9 cellular contexts compared by ENCODE assay signal in the genomic region with DNA sequence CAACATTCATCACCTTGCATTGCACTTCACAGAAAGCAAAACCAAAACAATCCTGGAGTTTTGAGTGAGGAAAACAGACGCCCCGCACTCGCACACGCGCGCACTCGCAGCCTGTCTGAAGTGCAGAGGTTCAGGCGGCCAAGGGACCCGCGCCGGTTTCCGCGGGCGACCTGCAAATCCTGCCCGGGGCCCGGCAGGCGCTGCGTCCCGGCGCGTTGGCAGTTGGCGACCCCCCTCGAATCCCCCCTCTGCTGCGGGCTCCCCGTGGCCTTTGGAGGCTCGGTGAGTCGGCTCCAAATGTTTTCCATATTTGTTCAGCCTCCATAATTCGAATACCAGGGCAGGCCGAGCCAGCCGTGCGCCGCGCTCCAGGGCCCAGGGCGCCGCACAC. TPM values are rescaled to one million over a fixed set of nuclear protein-coding genes. Genes with fewer than 3 reads are reported as not detected.
DNase-seq lines count a peak whose midpoint lies in the region; ATAC-seq, FAIRE-seq and TF ChIP-seq lines count a peak whose summit lies in the region.
"Had no signal": no experiment of that assay in that cellular context is flagged by ENCODE, and none has a peak within 500 bp of the region (broad histone marks: within the 10 kb centered on the region; RNA-seq: fewer than 3 reads in every experiment).

A gene with protein sequence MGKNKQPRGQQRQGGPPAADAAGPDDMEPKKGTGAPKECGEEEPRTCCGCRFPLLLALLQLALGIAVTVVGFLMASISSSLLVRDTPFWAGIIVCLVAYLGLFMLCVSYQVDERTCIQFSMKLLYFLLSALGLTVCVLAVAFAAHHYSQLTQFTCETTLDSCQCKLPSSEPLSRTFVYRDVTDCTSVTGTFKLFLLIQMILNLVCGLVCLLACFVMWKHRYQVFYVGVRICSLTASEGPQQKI (plus strand): TSS at position 324 of the 391 bp plus-strand sequence. CDS start 100 bp downstream, outside the sequence.

- H3K36me3 ChIP-seq in endothelial cell of umbilical vein (ENCODE audit: control insufficient read depth in 2 of 2, extremely low read depth in 1 of 2, insufficient read depth in 2 of 2, low read length in 2 of 2): no peaks in the 10 kb centered on the region
- no peaks in the 10 kb centered on the region for H3K36me3 ChIP-seq in mesenchymal stem cell (ENCODE audit: control insufficient read depth in 1 of 2, insufficient read depth in 2 of 2, low read depth in 1 of 2, low read length in 2 of 2)
- no peaks in the 10 kb centered on the region for H3K36me3 ChIP-seq in suprapubic skin

- TF ChIP-seq EP300 in suprapubic skin (IDR thresholded peaks at IDR 0.05): no peak

- no peaks in the 10 kb centered on the region for H4K20me1 ChIP-seq in endothelial cell of umbilical vein (replicated peaks; ENCODE audit: control insufficient read depth, extremely low read depth, insufficient read depth, low read length)

- intact Hi-C loops in endothelial cell of umbilical vein (cut with micrococcal nuclease): loop anchor here (5.0 kb wide), 1 partner anchor 73 kb away; no protein-coding TSS in a partner anchor

- peak within 1 kb of the TSS; percentile 37 for H2BK120ac ChIP-seq in mesenchymal stem cell (ENCODE audit: low read depth, low read length)

- H2BK5ac ChIP-seq in mesenchymal stem cell (ENCODE audit: low read depth, low read length, poor library complexity, severe bottlenecking): no peak within 1 kb of the TSS

- H3K14ac ChIP-seq in mesenchymal stem cell (ENCODE audit: low read length in 2 of 2): peak within 1 kb of the TSS in 1 of 2 experiments; percentile 77

- peak within 1 kb of the TSS; percentile 66 to 87 for H3K4ac ChIP-seq in mesenchymal stem cell (ENCODE audit: low read depth in 1 of 2, low read length in 2 of 2)

- TF ChIP-seq POLR2A in H54 (IDR thresholded peaks at IDR 0.05; ENCODE audit: low read depth, low read length) (no peak), endothelial cell of umbilical vein (IDR thresholded peaks at IDR 0.05; ENCODE audit: low read depth, low read length) (no peak), suprapubic skin (IDR thresholded peaks at IDR 0.05) (no peak)

- DNase-seq in EH (ENCODE audit: low read depth) (peak; percentile 79), H54 (ENCODE audit: insufficient read length, low spot score) (peak; percentile 9), RPMI8226 (peak; percentile 22), endothelial cell of umbilical vein (ENCODE audit: low read depth, low spot score) (peak; percentile 46), mesenchymal stem cell (peak; percentile 44), suprapubic skin (ENCODE audit: low spot score in 2 of 2) (peak; percentile 80 to 86)
- no peak for DNase-seq in stimulated activated naive CD4-positive, alpha-beta T cell treated with Interleukin-2 at 50 U/mL for 16 hours (lab: John Stamatoyannopoulos, UW)

- no peaks in the 10 kb centered on the region for H3K9me1 ChIP-seq in endothelial cell of umbilical vein (replicated peaks; ENCODE audit: control insufficient read depth, extremely low read depth, insufficient read depth, low read length)

- BruUV-seq in endothelial cell of umbilical vein (replicated peaks; lab: Mats Ljungman, UMichigan): no TSS peak

- peak within 1 kb of the TSS; percentile 89 to 94 for H3K18ac ChIP-seq in mesenchymal stem cell (ENCODE audit: low read depth in 1 of 2, low read length in 2 of 2)

- H3K4me1 ChIP-seq in endothelial cell of umbilical vein (ENCODE audit: control insufficient read depth, extremely low read depth, insufficient read depth, low read length) (peaks cover 4% of the 10 kb centered on the region), mesenchymal stem cell (ENCODE audit: control insufficient read depth, insufficient read depth, low read depth, low read length) (peaks cover 3% of the 10 kb centered on the region), suprapubic skin (peaks cover 35% of the 10 kb centered on the region)

- no peaks in the 10 kb centered on the region for H3K79me1 ChIP-seq in mesenchymal stem cell (replicated peaks; ENCODE audit: low read length, poor library complexity, severe bottlenecking)

- TF ChIP-seq CTCF in endothelial cell of umbilical vein (IDR thresholded peaks at IDR 0.05; ENCODE audit: extremely low read depth in 1 of 2, insufficient read depth in 1 of 2, low read depth in 1 of 2, low read length in 2 of 2): no peak
- no peak for TF ChIP-seq CTCF in suprapubic skin (IDR thresholded peaks at IDR 0.05)

- H3K4me3 ChIP-seq in endothelial cell of umbilical vein (replicated peaks in 1 of 3; ENCODE audit: insufficient read depth in 1 of 3, low read depth in 1 of 3, low read length in 3 of 3) (peak within 1 kb of the TSS; percentile 0 to 59 (median 48)), mesenchymal stem cell (ENCODE audit: insufficient read depth in 1 of 2, low read depth in 1 of 2, low read length in 2 of 2) (peak within 1 kb of the TSS; percentile 73 to 83), suprapubic skin (peak within 1 kb of the TSS; percentile 74)

- no peak within 1 kb of the TSS for H2AK5ac ChIP-seq in mesenchymal stem cell (ENCODE audit: low read length, severe bottlenecking)

- H3K4me2 ChIP-seq in endothelial cell of umbilical vein (ENCODE audit: insufficient read depth, low read length) (peak within 1 kb of the TSS; percentile 56), mesenchymal stem cell (ENCODE audit: low read length, poor library complexity, severe bottlenecking) (peak within 1 kb of the TSS; percentile 29)

- H3K9ac ChIP-seq in endothelial cell of umbilical vein (replicated peaks; ENCODE audit: extremely low read depth, insufficient read depth, low read length): peak within 1 kb of the TSS; percentile 7
- H3K9ac ChIP-seq in mesenchymal stem cell (ENCODE audit: low read length): peak within 1 kb of the TSS; percentile 88

- dilution Hi-C loops in endothelial cell of umbilical vein (cut with MboI; ENCODE audit: extremely low pct_ligation_motif_present, low sequenced_read_pairs): no loop called here

- CTCF ChIA-PET in endothelial cell of umbilical vein (lab: Charles Lee): interaction anchor here (1.2 to 2.5 kb wide), 3 partner anchors 17 to 76 kb away, joined by 3 to 12 read pairs (median 8); no protein-coding TSS in a partner anchor

- no peak within 1 kb of the TSS for H3K27ac ChIP-seq in endothelial cell of umbilical vein (ENCODE audit: insufficient read depth, low read depth, low read length)
- peak within 1 kb of the TSS; percentile 39 for H3K27ac ChIP-seq in mesenchymal stem cell (ENCODE audit: low read length, poor library complexity, severe bottlenecking)
- peak within 1 kb of the TSS; percentile 87 for H3K27ac ChIP-seq in suprapubic skin

- H3K79me2 ChIP-seq in endothelial cell of umbilical vein (ENCODE audit: control insufficient read depth, insufficient read depth, low read length): no peaks in the 10 kb centered on the region

- ATAC-seq in HG03469 (IDR thresholded peaks at IDR 0.05; ENCODE audit: unreplicated experiment): no peak

- no peak for FAIRE-seq in H54 (lab: Jason Lieb, UNC)
- peak; percentile 8 for FAIRE-seq in endothelial cell of umbilical vein (lab: Jason Lieb, UNC)

- peak within 1 kb of the TSS; percentile 77 for H2BK15ac ChIP-seq in mesenchymal stem cell (ENCODE audit: low read depth, poor library complexity, severe bottlenecking)

- POLR2A ChIA-PET in endothelial cell of umbilical vein (lab: Charles Lee): no interaction called here

- H4K8ac ChIP-seq in mesenchymal stem cell (ENCODE audit: low read length): peak within 1 kb of the TSS; percentile 94

- 2% methylated on average over 33 of the region's 35 CpGs for WGBS in mesenchymal stem cell
- 1% methylated on average over 34 of the region's 35 CpGs for WGBS in suprapubic skin

- H4K91ac ChIP-seq in mesenchymal stem cell (ENCODE audit: low read length): peak within 1 kb of the TSS; percentile 85

- H3K23ac ChIP-seq in mesenchymal stem cell (ENCODE audit: low read length in 2 of 2): peak within 1 kb of the TSS in 1 of 2 experiments; percentile 35

- no peaks in the 10 kb centered on the region for H3K9me3 ChIP-seq in endothelial cell of umbilical vein (replicated peaks; ENCODE audit: control insufficient read depth, insufficient read depth, low read length)
- no peaks in the 10 kb centered on the region for H3K9me3 ChIP-seq in mesenchymal stem cell (ENCODE audit: control insufficient read depth, low read length)
- H3K9me3 ChIP-seq in suprapubic skin: no peaks in the 10 kb centered on the region

- H3K27me3 ChIP-seq in endothelial cell of umbilical vein (ENCODE audit: control insufficient read depth in 2 of 2, insufficient read depth in 2 of 2, low read length in 2 of 2): no peaks in the 10 kb centered on the region
- H3K27me3 ChIP-seq in mesenchymal stem cell (ENCODE audit: control insufficient read depth in 1 of 2, insufficient read depth in 1 of 2, low read length in 2 of 2): no peaks in the 10 kb centered on the region
- H3K27me3 ChIP-seq in suprapubic skin: no peaks in the 10 kb centered on the region

- H2BK12ac ChIP-seq in mesenchymal stem cell (ENCODE audit: low read length in 2 of 2): peak within 1 kb of the TSS in 1 of 2 experiments; percentile 89

- H2AFZ ChIP-seq in endothelial cell of umbilical vein (ENCODE audit: low read depth, low read length): peak within 1 kb of the TSS; percentile 82
- peak within 1 kb of the TSS; percentile 93 for H2AFZ ChIP-seq in mesenchymal stem cell (ENCODE audit: low read depth, low read length)

TF ChIP-seq in endothelial cell of umbilical vein, 7 proteins besides CTCF, POLR2A, EP300 and RAD21:
- TF ChIP-seq, protein P1, sequence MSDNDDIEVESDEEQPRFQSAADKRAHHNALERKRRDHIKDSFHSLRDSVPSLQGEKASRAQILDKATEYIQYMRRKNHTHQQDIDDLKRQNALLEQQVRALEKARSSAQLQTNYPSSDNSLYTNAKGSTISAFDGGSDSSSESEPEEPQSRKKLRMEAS (IDR thresholded peaks at IDR 0.05; ENCODE audit: insufficient read depth, insufficient read length): no peak
- TF ChIP-seq JUN (IDR thresholded peaks at IDR 0.05; ENCODE audit: borderline replicate concordance, insufficient read depth, insufficient read length, low read depth) (no peak), MYC (IDR thresholded peaks at IDR 0.05; ENCODE audit: low read depth, low read length) (no peak), EZH2 (IDR thresholded peaks at IDR 0.05; ENCODE audit: borderline replicate concordance, low read depth, low read length, severe bottlenecking) (no peak)
TF ChIP-seq in endothelial cell of umbilical vein: peak in this region for 0.

RNA-seq across cellular contexts. Expression of the gene that starts here (rescaled TPM):
- total RNA-seq in endothelial cell of umbilical vein (0.65 and 2.1 TPM in 2 replicates), suprapubic skin (10 to 100 TPM in 3 of 4 donors, 1 to 10 TPM in 1; 4.5 to 19.0 (median 11.8) TPM)
- polyA plus RNA-seq in endothelial cell of umbilical vein: 0.75 and 1.3 TPM in 2 replicates
- 0.34 and 0.66 TPM in 2 replicates for polyA plus RNA-seq in endothelial cell of umbilical vein (2011; cell fraction: cytosol; rRNA removed)
- polyA plus RNA-seq in endothelial cell of umbilical vein (2011; cell fraction: nucleus; rRNA removed): 0.13 and 0.38 TPM in 2 replicates
- polyA plus RNA-seq in endothelial cell of umbilical vein (2012): 0.82 and 1.4 TPM in 2 replicates
- polyA minus RNA-seq in endothelial cell of umbilical vein: 2.7 and 9.9 TPM in 2 replicates
- not detected for polyA minus RNA-seq in endothelial cell of umbilical vein (2011; cell fraction: cytosol; rRNA and poly(A)+ RNA removed)
- polyA minus RNA-seq in endothelial cell of umbilical vein (2011; cell fraction: nucleus; rRNA and poly(A)+ RNA removed): 0.24 and 0.48 TPM in 2 replicates
- polyA plus RNA-seq in mesenchymal stem cell (2013, experiment 1 of 2): 8.3 TPM
- 7.6 TPM for polyA plus RNA-seq in mesenchymal stem cell (2013, experiment 2 of 2)
- total RNA-seq: T-helper 1 cell treated with Interleukin-12 subunit alpha and Interleukin-12 subunit beta and Interleukin-4 antibody, amounts not matched to agents 30 ng/mL and 1 ng/mL, for 36 hours had no signal
